In genomic region chr17:980406-981291, GRCh38 we compare ENCODE assay signal across 8 cellular contexts. TPM values are rescaled to one million over a fixed set of nuclear protein-coding genes. Genes with fewer than 3 reads are reported as not detected.
A peak's percentile ranks its signal among the peaks of the same experiment; 100 is the strongest.
DNase-seq lines count a peak whose midpoint lies in the region; ATAC-seq and TF ChIP-seq lines count a peak whose summit lies in the region.

No MANE protein-coding gene starts in this region.

- TF ChIP-seq CTCF in GM13976 (IDR thresholded peaks at IDR 0.05; ENCODE audit: borderline replicate concordance, control extremely low read depth, extremely low read depth, insufficient read depth, missing control alignments) (peak; percentile 67), gastroesophageal sphincter (IDR thresholded peaks at IDR 0.05) (peak in 3 of 4 experiments; percentile 82 to 87 (median 86))

- no peak for TF ChIP-seq POLR2A in gastroesophageal sphincter (IDR thresholded peaks at IDR 0.05)

- H2AK5ac ChIP-seq in neuronal stem cell (ENCODE audit: low read depth, low read length), result peak overlapping the region; percentile 87

- no peaks in the 10 kb centered on the region for H3K27me3 ChIP-seq in MG63
- peaks cover 6% of the 10 kb centered on the region; the same call in 1 of the 2 replicates for H3K27me3 ChIP-seq in SJSA1 (replicated peaks)
- no peaks in the 10 kb centered on the region for H3K27me3 ChIP-seq in gastroesophageal sphincter
- H3K27me3 ChIP-seq in neuronal stem cell (ENCODE audit: control insufficient read depth in 3 of 3, insufficient read depth in 3 of 3, low read depth in 1 of 3, low read length in 3 of 3), result no peaks in the 10 kb centered on the region
- H3K27me3 ChIP-seq in subcutaneous abdominal adipose tissue (ENCODE audit: control insufficient read depth in 5 of 5, insufficient read depth in 4 of 5, low read length in 5 of 5), result peaks cover 0 to 15% (median 13%) of the 10 kb centered on the region in 5 donors

- peak overlapping the region; percentile 45 for H3K4me3 ChIP-seq in MG63
- H3K4me3 ChIP-seq in SJSA1, result no peak overlapping the region
- H3K4me3 ChIP-seq in gastroesophageal sphincter, result peak overlapping the region; percentile 22 to 83
- H3K4me3 ChIP-seq in neuronal stem cell (ENCODE audit: low read length in 2 of 2), result peak overlapping the region; percentile 75 to 85
- peak overlapping the region; percentile 53 to 72 (median 66) for H3K4me3 ChIP-seq in subcutaneous abdominal adipose tissue (ENCODE audit: low read depth in 1 of 5, low read length in 5 of 5)

- H3K9ac ChIP-seq in neuronal stem cell (ENCODE audit: low read depth, low read length, poor library complexity), result peak overlapping the region; percentile 83
- peak overlapping the region in 4 of 5 donors; percentile 61 to 81 (median 70) for H3K9ac ChIP-seq in subcutaneous abdominal adipose tissue (ENCODE audit: low read length in 5 of 5)

- H4K8ac ChIP-seq in neuronal stem cell (ENCODE audit: low read depth, low read length), result peak overlapping the region; percentile 48

- H3K18ac ChIP-seq in neuronal stem cell (ENCODE audit: low read length), result peak overlapping the region; percentile 97

- H3K14ac ChIP-seq in neuronal stem cell (ENCODE audit: low read length), result peak overlapping the region; percentile 72

- 1 to 23% methylated on average over 16 to 25 of the region's 43 CpGs for WGBS in gastroesophageal sphincter (ENCODE audit: low coverage in 1 of 2), 2 donors
- no CpG with 5 or more reads among the region's 43 CpGs for WGBS in neuronal stem cell (ENCODE audit: extremely low coverage in 2 of 2, insufficient read length in 2 of 2, insufficient replicate concordance in 1 of 2), 2 donors

- peak overlapping the region; percentile 74 for H2BK15ac ChIP-seq in neuronal stem cell (ENCODE audit: low read length)

- peak overlapping the region; percentile 89 for H2AFZ ChIP-seq in neuronal stem cell (ENCODE audit: low read length)

- H2BK12ac ChIP-seq in neuronal stem cell (ENCODE audit: low read length), result no peak overlapping the region

- H3K4me1 ChIP-seq in SJSA1 (replicated peaks), result peaks cover 20% of the 10 kb centered on the region
- peaks cover 0 to 47% (median 20%) of the 10 kb centered on the region in 3 donors for H3K4me1 ChIP-seq in gastroesophageal sphincter
- peaks cover 6 to 13% of the 10 kb centered on the region in 2 donors for H3K4me1 ChIP-seq in neuronal stem cell (ENCODE audit: control insufficient read depth in 2 of 2, insufficient read depth in 1 of 2, low read depth in 1 of 2, low read length in 2 of 2)
- H3K4me1 ChIP-seq in subcutaneous abdominal adipose tissue (ENCODE audit: control insufficient read depth in 5 of 5, insufficient read depth in 5 of 5, low read length in 5 of 5), result peaks cover 0 to 29% (median 19%) of the 10 kb centered on the region in 5 donors

- peak overlapping the region; percentile 10 for H3K4ac ChIP-seq in neuronal stem cell (ENCODE audit: low read length)

- peak; percentile 54 for ATAC-seq in gastroesophageal sphincter
- ATAC-seq in GM18861 (IDR thresholded peaks at IDR 0.05; ENCODE audit: unreplicated experiment), result no peak

- DNase-seq in GM13976 (ENCODE audit: low spot score), result peak; percentile 83
- DNase-seq in MG63, result peak; percentile 61
- DNase-seq in SJSA1 (ENCODE audit: low read depth in 1 of 2, low spot score in 2 of 2), result peak; percentile 70 to 76
- peak; percentile 43 to 66 (median 55) for DNase-seq in activated naive CD4-positive, alpha-beta T cell (lab: John Stamatoyannopoulos, UW)
- DNase-seq in neuronal stem cell (ENCODE audit: low spot score), result peak; percentile 79

- no peak overlapping the region for H4K91ac ChIP-seq in neuronal stem cell (ENCODE audit: low read depth, low read length, poor library complexity)

- peak overlapping the region; percentile 73 for H3K23ac ChIP-seq in neuronal stem cell (ENCODE audit: low read depth, low read length, poor library complexity)

- H3K36me3 ChIP-seq in MG63, result peaks cover 21% of the 10 kb centered on the region
- peaks cover 7% of the 10 kb centered on the region; the same call in 1 of the 2 replicates for H3K36me3 ChIP-seq in SJSA1
- no peaks in the 10 kb centered on the region for H3K36me3 ChIP-seq in gastroesophageal sphincter
- peaks cover 0 to 9% of the 10 kb centered on the region in 2 donors for H3K36me3 ChIP-seq in neuronal stem cell (replicated peaks in 1 of 2; ENCODE audit: control insufficient read depth in 2 of 2, insufficient read depth in 2 of 2, low read length in 2 of 2)
- H3K36me3 ChIP-seq in subcutaneous abdominal adipose tissue (ENCODE audit: control insufficient read depth in 5 of 5, insufficient read depth in 5 of 5, low read length in 5 of 5), result no peaks in the 10 kb centered on the region

- H3K4me2 ChIP-seq in neuronal stem cell (ENCODE audit: insufficient read depth, low read length, poor library complexity, severe bottlenecking), result peak overlapping the region; percentile 57

- H3K27ac ChIP-seq in SJSA1, result no peak overlapping the region
- H3K27ac ChIP-seq in gastroesophageal sphincter, result peak overlapping the region; percentile 12 to 96 (median 94)
- peak overlapping the region; percentile 79 for H3K27ac ChIP-seq in neuronal stem cell (replicated peaks; ENCODE audit: low read length)
- peak overlapping the region; percentile 46 for H3K27ac ChIP-seq in subcutaneous abdominal adipose tissue (ENCODE audit: low read depth, low read length)

- peaks cover 1% of the 10 kb centered on the region for H3K79me1 ChIP-seq in neuronal stem cell (ENCODE audit: low read depth, low read length)

- H2BK120ac ChIP-seq in neuronal stem cell (ENCODE audit: low read depth, low read length), result no peak overlapping the region

- in situ Hi-C loops in GM13976 (cut with MboI; ENCODE audit: low sequenced_read_pairs, unreplicated experiment), result loop anchor here (10.0 kb wide), 1 partner anchor 186 kb away; no protein-coding TSS in a partner anchor

- H3K9me3 ChIP-seq in MG63, result no peaks in the 10 kb centered on the region
- H3K9me3 ChIP-seq in SJSA1 (replicated peaks), result no peaks in the 10 kb centered on the region
- no peaks in the 10 kb centered on the region for H3K9me3 ChIP-seq in gastroesophageal sphincter
- no peaks in the 10 kb centered on the region for H3K9me3 ChIP-seq in neuronal stem cell (replicated peaks in 1 of 2; ENCODE audit: control insufficient read depth in 2 of 2, insufficient read depth in 1 of 2, low read depth in 1 of 2, low read length in 2 of 2)
- H3K9me3 ChIP-seq in subcutaneous abdominal adipose tissue (ENCODE audit: control insufficient read depth in 5 of 5, low read length in 5 of 5), result no peaks in the 10 kb centered on the region

- no peak for TF ChIP-seq EP300 in gastroesophageal sphincter (IDR thresholded peaks at IDR 0.05)

- peak overlapping the region; percentile 62 for H2BK5ac ChIP-seq in neuronal stem cell (ENCODE audit: low read length)

RNA-seq across cellular contexts. Expression of gene NXN, which starts 1.1 kb away (rescaled TPM):
- total RNA-seq in MG63 (2014; rRNA removed; shearing (Covaris generic); ENCODE audit: low replicate concordance), result 95.7 and 100 TPM in 2 replicates
- 48.4 and 56.6 TPM in 2 replicates for total RNA-seq in SJSA1 (2014; rRNA removed; shearing (Covaris generic))
- 100 to 1,000 TPM in 1 of 4 donors, 10 to 100 TPM in 3; 39.6 to 103 (median 59.1) TPM for total RNA-seq in gastroesophageal sphincter
- polyA plus RNA-seq in neuronal stem cell (2013, experiment 1 of 2), result 68.2 TPM
- 67.4 TPM for polyA plus RNA-seq in neuronal stem cell (2013, experiment 2 of 2)

RNA-seq across cellular contexts. Expression of gene TIMM22, which starts 16.3 kb away (rescaled TPM):
- total RNA-seq in MG63 (2014; rRNA removed; shearing (Covaris generic); ENCODE audit: low replicate concordance), result 16.0 and 22.8 TPM in 2 replicates
- total RNA-seq in SJSA1 (2014; rRNA removed; shearing (Covaris generic)), result 20.1 and 23.2 TPM in 2 replicates
- 10 to 100 TPM; 13.7 to 20.9 (median 16.0) TPM for total RNA-seq in gastroesophageal sphincter
- polyA plus RNA-seq in neuronal stem cell (2013, experiment 1 of 2), result 9.5 TPM
- polyA plus RNA-seq in neuronal stem cell (2013, experiment 2 of 2), result 9.6 TPM
